In genomic region chr19:49363265-49364082, GRCh38 we compare ENCODE assay signal across 1 cellular context.
A peak's percentile ranks its signal among the peaks of the same experiment; 100 is the strongest.
TF ChIP-seq lines count a peak whose summit lies in the region.

TSS of gene DKKL1 (plus strand) at chr19:49363877. CDS start at chr19:49363999, 122 bp downstream.

TF ChIP-seq in GM12878, 131 proteins besides CTCF, POLR2A, EP300 and RAD21 (continued from another document):
- TF ChIP-seq ZBTB4 (CRISPR knock-in tag; IDR thresholded peaks at IDR 0.05) (no peak), PAX8 (IDR thresholded peaks at IDR 0.05) (no peak), BCL3 (IDR thresholded peaks at IDR 0.05; ENCODE audit: borderline replicate concordance, insufficient read depth, low read depth, low read length, poor library complexity, severe bottlenecking) (no peak), GATAD2B (conservative IDR thresholded peaks at IDR 0.05; ENCODE audit: low read depth) (0 out of 2 replicates have a peak, but pooled peaks have one; percentile 26), CHD4 (IDR thresholded peaks at IDR 0.05) (no peak), ELK1 (IDR thresholded peaks at IDR 0.05; ENCODE audit: low read depth, low read length) (no peak), DPF2 (IDR thresholded peaks at IDR 0.05) (no peak), SREBF1 (IDR thresholded peaks at IDR 0.05; ENCODE audit: low read length) (no peak), CREB1 (IDR thresholded peaks at IDR 0.05; ENCODE audit: low read depth) (0 out of 2 replicates have a peak, but pooled peaks have one; percentile 29), BRCA1 (IDR thresholded peaks at IDR 0.05; ENCODE audit: low read depth, low read length) (no peak), LARP7 (IDR thresholded peaks at IDR 0.05) (no peak), RCOR1 (conservative IDR thresholded peaks at IDR 0.05; ENCODE audit: low read depth, low read length) (no peak), SP1 (IDR thresholded peaks at IDR 0.05; ENCODE audit: low read depth, low read length) (peak; percentile 86)
